ENCODE assay signal across 8 cellular contexts in genomic region chr17:72501404-72502110, GRCh38.
DNase-seq lines count a peak whose midpoint lies in the region; ATAC-seq lines count a peak whose summit lies in the region.

No MANE protein-coding gene starts in this region.

- H3K4me1 ChIP-seq in mucosa of rectum (ENCODE audit: control insufficient read depth in 2 of 2, insufficient read depth in 2 of 2, low read length in 2 of 2) = peaks cover 10 to 20% of the 10 kb centered on the region in 2 donors
- no peaks in the 10 kb centered on the region for H3K4me1 ChIP-seq in aorta (ENCODE audit: control insufficient read depth in 1 of 2, insufficient read depth in 2 of 2, low read length in 2 of 2)

- in situ Hi-C loops in ACHN (cut with HindIII; ENCODE audit: low pct_ligation_motif_present, low pct_unique_long_range_greater_than_20kb, low sequenced_read_pairs) = no loop called here

- H3K9me3 ChIP-seq in mucosa of rectum (ENCODE audit: control insufficient read depth in 2 of 2, low read length in 2 of 2) = no peaks in the 10 kb centered on the region
- no peaks in the 10 kb centered on the region for H3K9me3 ChIP-seq in aorta (ENCODE audit: control insufficient read depth, low read length)

- ATAC-seq in left cardiac atrium (peak; percentile 10 to 71), Right ventricle myocardium inferior (no peak), aorta (ENCODE audit: low FRiP score) (peak; percentile 68), GM18517 (IDR thresholded peaks at IDR 0.05; ENCODE audit: unreplicated experiment) (no peak)

- no peak for DNase-seq in left cardiac atrium
- no peak for DNase-seq in Right ventricle myocardium inferior (ENCODE audit: missing footprints)
- DNase-seq in epithelial cell of prostate (ENCODE audit: low read depth, low spot score) = no peak
- DNase-seq in aorta = peak in 1 of 2 donors; percentile 75
- no peak for DNase-seq in ACHN
- no peak for DNase-seq in AG08396 (ENCODE audit: low spot score)

- H3K36me3 ChIP-seq in mucosa of rectum (ENCODE audit: control insufficient read depth in 2 of 2, insufficient read depth in 2 of 2, low read length in 2 of 2) (no peaks in the 10 kb centered on the region), aorta (ENCODE audit: control insufficient read depth in 1 of 2, insufficient read depth in 2 of 2, low read length in 1 of 2) (no peaks in the 10 kb centered on the region)

- intact Hi-C loops in left cardiac atrium (cut with DNase I) = no loop called here
- intact Hi-C loops in Right ventricle myocardium inferior (cut with DNase I) = no loop called here
- intact Hi-C loops in aorta (cut with DNase I) = no loop called here

- H3K4me3 ChIP-seq in mucosa of rectum (ENCODE audit: low read length in 2 of 2) = peak overlapping the region in 1 of 2 donors; percentile 13
- H3K4me3 ChIP-seq in aorta (ENCODE audit: low read length in 2 of 2) = no peak overlapping the region

- H3K27ac ChIP-seq in epithelial cell of prostate (peak overlapping the region; percentile 83), mucosa of rectum (ENCODE audit: low read depth in 2 of 2, low read length in 2 of 2) (peak overlapping the region; percentile 48 to 81), aorta (ENCODE audit: low read depth in 1 of 2, low read length in 2 of 2) (peak overlapping the region in 1 of 2 donors; percentile 9)

- peak overlapping the region in 1 of 2 donors; percentile 63 for H3K9ac ChIP-seq in mucosa of rectum (ENCODE audit: low read depth in 1 of 2, low read length in 2 of 2)

- H3K27me3 ChIP-seq in mucosa of rectum (ENCODE audit: control insufficient read depth in 2 of 2, insufficient read depth in 2 of 2, low read length in 2 of 2) = no peaks in the 10 kb centered on the region
- no peaks in the 10 kb centered on the region for H3K27me3 ChIP-seq in aorta (ENCODE audit: control insufficient read depth in 1 of 2, insufficient read depth in 2 of 2, low read length in 1 of 2)

- 18 to 21% methylated on average over 18 of the region's 18 CpGs for WGBS in aorta, 2 donors

Comparison
In these comparisons a context has a peak if more than half of its experiments do, and no peak if none do; other contexts are left out.
1. ATAC-seq: peak in left cardiac atrium (2 of 2) and aorta (single experiment); none in Right ventricle myocardium inferior (single experiment) and GM18517 (single experiment).